ENCODE assay signal across 15 cellular contexts in the genomic region with DNA sequence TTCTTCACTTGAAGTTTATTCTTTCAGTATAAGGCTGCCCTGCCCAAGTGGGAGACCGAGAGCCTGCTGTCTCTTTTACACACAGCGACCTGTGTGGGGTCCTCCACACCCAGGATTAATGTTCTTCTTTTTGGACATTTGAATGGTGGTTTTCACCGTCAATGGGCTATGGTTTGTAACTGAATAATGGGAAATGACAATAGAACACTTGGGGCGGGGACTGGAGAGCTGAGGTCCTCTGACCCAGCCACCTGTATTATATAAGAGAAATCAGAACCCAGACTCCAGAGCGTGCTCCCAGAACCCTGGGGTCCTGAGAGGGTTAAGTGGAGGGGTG.
A peak's percentile ranks its signal among the peaks of the same experiment; 100 is the strongest.
DNase-seq lines count a peak whose midpoint lies in the region; ATAC-seq, FAIRE-seq and TF ChIP-seq lines count a peak whose summit lies in the region.
"Had no signal": no experiment of that assay in that cellular context is flagged by ENCODE, and none has a peak within 500 bp of the region (broad histone marks: within the 10 kb centered on the region; RNA-seq: fewer than 3 reads in every experiment).

No MANE protein-coding gene starts in this region.

- H3K4me3 ChIP-seq in HUES48 (ENCODE audit: low read depth, low read length) (peak overlapping the region; percentile 43), coronary artery (no peak overlapping the region), osteoblast (ENCODE audit: insufficient read depth, low read length) (no peak overlapping the region), right atrium auricular region (no peak overlapping the region)

- H3K36me3 ChIP-seq in HUES48 (ENCODE audit: control insufficient read depth, insufficient read depth, low read length) (no peaks in the 10 kb centered on the region), osteoblast (ENCODE audit: insufficient read depth, low read length) (no peaks in the 10 kb centered on the region), right atrium auricular region (no peaks in the 10 kb centered on the region)

- TF ChIP-seq CTCF in coronary artery (IDR thresholded peaks at IDR 0.05) (no peak), osteoblast (IDR thresholded peaks at IDR 0.05; ENCODE audit: extremely low read depth, low read depth, low read length) (no peak), right atrium auricular region (IDR thresholded peaks at IDR 0.05) (no peak)

- peak overlapping the region; percentile 28 for H2AFZ ChIP-seq in osteoblast (ENCODE audit: low read length)

- no peak for FAIRE-seq in H54 (lab: Jason Lieb, UNC)

- no peaks in the 10 kb centered on the region for H3K79me2 ChIP-seq in osteoblast (ENCODE audit: insufficient read depth, low read length)

- H3K9ac ChIP-seq in HUES48 (ENCODE audit: low read depth, low read length): no peak overlapping the region
- H3K9ac ChIP-seq: SK-N-SH had no signal

- H3K4me1 ChIP-seq in HUES48 (ENCODE audit: control insufficient read depth, insufficient read depth, low read length) (peaks cover 38% of the 10 kb centered on the region), osteoblast (ENCODE audit: insufficient read depth, low read length) (peaks cover 15% of the 10 kb centered on the region), right atrium auricular region (no peaks in the 10 kb centered on the region)

- H3K27ac ChIP-seq in HUES48 (ENCODE audit: low read depth, low read length) (peak overlapping the region; percentile 75), coronary artery (no peak overlapping the region), osteoblast (ENCODE audit: low read depth, low read length) (no peak overlapping the region), right atrium auricular region (no peak overlapping the region)

- TF ChIP-seq POLR2A in H54 (IDR thresholded peaks at IDR 0.05; ENCODE audit: low read depth, low read length): no peak

- H3K9me3 ChIP-seq in HUES48 (ENCODE audit: control insufficient read depth, insufficient read depth, low read length): no peaks in the 10 kb centered on the region
- H3K9me3 ChIP-seq in osteoblast (ENCODE audit: low read depth, low read length): no peaks in the 10 kb centered on the region
- H3K9me3 ChIP-seq in right atrium auricular region: no peaks in the 10 kb centered on the region
- H3K9me3 ChIP-seq: SK-N-SH had no signal

- H3K4me2 ChIP-seq in osteoblast (ENCODE audit: insufficient read depth, low read length): peak overlapping the region; percentile 74
- H3K4me2 ChIP-seq: SK-N-SH had no signal

- no peaks in the 10 kb centered on the region for H4K20me1 ChIP-seq in osteoblast (ENCODE audit: insufficient read depth, low read length)

- H3K27me3 ChIP-seq in HUES48 (ENCODE audit: control insufficient read depth, insufficient read depth, low read length): 0 out of 2 replicates have a peak, but pooled peaks cover 10% of the 10 kb centered on the region
- no peaks in the 10 kb centered on the region for H3K27me3 ChIP-seq in osteoblast (ENCODE audit: insufficient read depth, low read length)
- no peaks in the 10 kb centered on the region for H3K27me3 ChIP-seq in right atrium auricular region

- ATAC-seq in GM21576 (IDR thresholded peaks at IDR 0.05; ENCODE audit: unreplicated experiment) (no peak), HG03139 (IDR thresholded peaks at IDR 0.05; ENCODE audit: unreplicated experiment) (no peak)
- ATAC-seq: Panc1 had no signal

- peak; percentile 42 for DNase-seq in NCI-H748 (lab: John Stamatoyannopoulos, UW; ENCODE audit: unreplicated experiment)
- DNase-seq in coronary artery (ENCODE audit: low spot score): peak; percentile 22
- DNase-seq in osteoblast (ENCODE audit: insufficient read length, low spot score, missing footprints): no peak
- no peak for DNase-seq in right atrium auricular region (ENCODE audit: low spot score)
- DNase-seq in H54 (ENCODE audit: insufficient read length, low spot score): no peak
- DNase-seq: ACHN, NCI-H1694 treated with DMSO at 0.1 percent for 48 hours, NCI-H446, Right ventricle myocardium superior, SK-N-SH, T-helper 1 cell had no signal

Comparison
In these comparisons a context has a peak if more than half of its experiments do, and no peak if none do; other contexts are left out.
1. DNase-seq: peak in NCI-H748 (single experiment) and coronary artery (single experiment); none in osteoblast (single experiment), right atrium auricular region (single experiment) and H54 (single experiment).